19 cellular contexts compared by ENCODE assay signal in the genomic region with DNA sequence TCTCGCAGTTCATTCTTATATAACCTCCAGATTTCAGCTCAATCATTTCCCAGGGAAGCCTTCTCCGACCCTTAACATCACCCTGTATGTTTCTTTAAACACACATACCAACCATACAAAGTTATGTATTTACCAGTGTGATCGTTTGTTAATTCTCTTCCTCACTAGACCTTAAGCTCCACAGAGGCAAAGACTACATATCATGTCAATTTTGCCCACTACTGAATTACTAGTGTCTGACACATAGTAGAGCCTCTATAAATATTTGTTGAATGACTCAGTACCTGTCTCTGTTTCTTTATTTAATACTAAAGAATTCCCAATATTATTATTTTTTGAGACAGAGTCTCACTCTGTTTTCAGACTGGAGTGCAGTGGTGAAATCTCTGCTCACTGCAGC.
A peak's percentile ranks its signal among the peaks of the same experiment; 100 is the strongest.
DNase-seq lines count a peak whose midpoint lies in the region; ATAC-seq and TF ChIP-seq lines count a peak whose summit lies in the region.
"Had no signal": no experiment of that assay in that cellular context is flagged by ENCODE, and none has a peak within 500 bp of the region (broad histone marks: within the 10 kb centered on the region; RNA-seq: fewer than 3 reads in every experiment).

No MANE protein-coding gene starts in this region.

- no peaks in the 10 kb centered on the region for H3K79me2 ChIP-seq in hepatocyte

- H3K4me3 ChIP-seq in RWPE2 (ENCODE audit: severe bottlenecking) (no peak overlapping the region), hepatocyte (no peak overlapping the region)
- H3K4me3 ChIP-seq: BLaER1, GM23338 had no signal

- no peak overlapping the region for H3K4me2 ChIP-seq in hepatocyte
- H3K4me2 ChIP-seq: BLaER1, GM23338 had no signal

- H3K27ac ChIP-seq in RWPE2 (ENCODE audit: poor library complexity, severe bottlenecking) (no peak overlapping the region), hepatocyte (no peak overlapping the region)
- H3K27ac ChIP-seq: BLaER1, C4-2B had no signal

- no peak for TF ChIP-seq CTCF in RWPE2 (IDR thresholded peaks at IDR 0.05; ENCODE audit: poor library complexity, severe bottlenecking)
- TF ChIP-seq CTCF in hepatocyte (IDR thresholded peaks at IDR 0.05; ENCODE audit: poor library complexity), result no peak

- H3K27me3 ChIP-seq in RWPE2 (ENCODE audit: insufficient read depth, poor library complexity, severe bottlenecking) (no peaks in the 10 kb centered on the region), hepatocyte (no peaks in the 10 kb centered on the region)
- H3K27me3 ChIP-seq: BLaER1 had no signal

- in situ Hi-C loops in Caki2 (cut with HindIII; ENCODE audit: low pct_unique_long_range_greater_than_20kb, low sequenced_read_pairs), result no loop called here

- DNase-seq in Caki2 (ENCODE audit: low read depth) (peak; percentile 46), M059J (ENCODE audit: low read depth) (peak; percentile 13), RWPE2 (ENCODE audit: low spot score) (no peak), renal cortical epithelial cell (ENCODE audit: low read depth) (peak; percentile 16), HUDEP-2 (lab: John Stamatoyannopoulos, UW; ENCODE audit: unreplicated experiment in 76 of 76) (no peak), Right ventricle myocardium superior (no peak), NCI-H187 (lab: John Stamatoyannopoulos, UW) (no peak), hepatocyte (ENCODE audit: low spot score) (no peak)
- DNase-seq: Caco-2; CD4-positive, CD25-positive, alpha-beta regulatory T cell; CD8-positive, alpha-beta T cell; DMS53; DMS79 treated with DMSO at 0.1 percent for 48 hours; GF-D8; H9 had no signal

- no peaks in the 10 kb centered on the region for H3K9me3 ChIP-seq in RWPE2 (ENCODE audit: severe bottlenecking)
- H3K9me3 ChIP-seq in hepatocyte (ENCODE audit: low read depth), result no peaks in the 10 kb centered on the region
- H3K9me3 ChIP-seq: BLaER1, Caco-2 had no signal

- ATAC-seq in RWPE2 (ENCODE audit: low read depth) (peak; percentile 58; the same call in 2 of the 3 replicates), Right ventricle myocardium superior (ENCODE audit: poor library complexity) (no peak)
- ATAC-seq: CD8-positive, alpha-beta T cell; GM23338; HCT116 had no signal

- intact Hi-C loops in Right ventricle myocardium superior (cut with DNase I), result no loop called here

- H3K36me3 ChIP-seq in RWPE2 (ENCODE audit: low read depth), result no peaks in the 10 kb centered on the region
- H3K36me3 ChIP-seq in hepatocyte (replicated peaks; ENCODE audit: insufficient read depth, low read depth), result no peaks in the 10 kb centered on the region
- H3K36me3 ChIP-seq: BLaER1 had no signal

- no peak overlapping the region for H2AFZ ChIP-seq in hepatocyte
- H2AFZ ChIP-seq: GM23338 had no signal

- no peaks in the 10 kb centered on the region for H3K9me2 ChIP-seq in hepatocyte (replicated peaks; ENCODE audit: insufficient read depth)

- WGBS in hepatocyte (ENCODE audit: low lambda C conversion rate, missing lambda C conversion rate), result 77% methylated on average over 3 of the region's 3 CpGs

- no peaks in the 10 kb centered on the region for H4K20me1 ChIP-seq in hepatocyte (ENCODE audit: insufficient read depth, poor library complexity, severe bottlenecking)

- H3K4me1 ChIP-seq in RWPE2 (ENCODE audit: insufficient read depth, poor library complexity, severe bottlenecking) (no peaks in the 10 kb centered on the region), hepatocyte (ENCODE audit: insufficient read depth) (no peaks in the 10 kb centered on the region)
- H3K4me1 ChIP-seq: BLaER1, Caco-2 had no signal

Comparison
In these comparisons a context has a peak if more than half of its experiments do, and no peak if none do; other contexts are left out.
1. DNase-seq: peak in Caki2 (single experiment), M059J (single experiment) and renal cortical epithelial cell (single experiment); none in RWPE2 (single experiment), HUDEP-2 (0 of 76), Right ventricle myocardium superior (single experiment), NCI-H187 (0 of 2) and hepatocyte (single experiment).